8 cellular contexts compared by ENCODE assay signal in the genomic region with DNA sequence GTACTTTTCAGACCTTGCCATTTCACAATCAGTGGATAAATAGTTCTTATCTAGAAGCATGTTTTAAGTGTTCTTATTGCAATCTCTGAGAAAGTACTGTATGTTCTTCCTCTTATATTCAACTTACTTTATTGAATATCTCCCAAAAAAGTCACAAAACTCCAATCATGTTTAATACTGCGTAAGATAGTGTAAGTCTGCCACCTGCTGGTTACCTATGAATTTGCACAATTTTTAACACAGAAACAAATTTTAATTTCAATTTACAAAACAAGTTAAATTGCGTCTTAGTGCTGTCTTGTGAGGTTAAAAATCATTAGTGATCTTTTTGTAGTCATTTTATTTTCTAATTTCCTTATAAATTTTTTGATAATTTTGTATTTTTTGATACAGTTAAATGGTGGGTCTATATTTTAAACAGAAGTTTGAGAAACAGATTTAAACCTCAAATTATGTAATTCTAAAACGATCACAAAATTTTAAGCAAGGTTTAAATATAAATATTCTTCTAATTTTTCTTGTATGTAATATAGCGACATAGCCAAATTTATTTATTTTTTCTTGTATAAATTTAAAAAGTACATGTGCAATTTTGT.
DNase-seq lines count a peak whose midpoint lies in the region; ATAC-seq and TF ChIP-seq lines count a peak whose summit lies in the region.

No MANE protein-coding gene starts in this region.

- TF ChIP-seq CTCF in GM20000 (IDR thresholded peaks at IDR 0.05; ENCODE audit: extremely low read depth, missing control alignments), result peak; percentile 40
- peak; percentile 51 to 57 for TF ChIP-seq CTCF in tibial artery (IDR thresholded peaks at IDR 0.05)

- ATAC-seq in GM21717 (IDR thresholded peaks at IDR 0.05; ENCODE audit: unreplicated experiment) (no peak), GM19035 (IDR thresholded peaks at IDR 0.05; ENCODE audit: unreplicated experiment) (no peak), GM19397 (IDR thresholded peaks at IDR 0.05; ENCODE audit: unreplicated experiment) (no peak)

- H3K4me1 ChIP-seq in tibial artery, result no peaks in the 10 kb centered on the region

- DNase-seq in AG20443 (ENCODE audit: low spot score) (peak; percentile 27), GM20000 (ENCODE audit: low spot score) (peak; percentile 12), SK-N-MC (ENCODE audit: low read depth, low spot score) (peak; percentile 10), globus pallidus (ENCODE audit: low spot score) (peak; percentile 0), tibial artery (no peak)

- intact Hi-C loops in tibial artery (cut with DNase I; ENCODE audit: low total_unique reads), result no loop called here

- H3K27ac ChIP-seq in SK-N-MC (no peak overlapping the region), tibial artery (no peak overlapping the region)

- no peaks in the 10 kb centered on the region for H3K36me3 ChIP-seq in SK-N-MC (ENCODE audit: insufficient read depth, low read length)
- H3K36me3 ChIP-seq in tibial artery, result no peaks in the 10 kb centered on the region

- H3K9me3 ChIP-seq in SK-N-MC (ENCODE audit: low read depth, low read length) (no peaks in the 10 kb centered on the region), tibial artery (peaks cover 0 to 4% (median 0%) of the 10 kb centered on the region in 3 donors)

- no peak overlapping the region for H3K4me3 ChIP-seq in SK-N-MC
- H3K4me3 ChIP-seq in tibial artery, result no peak overlapping the region

- no peak overlapping the region for H3K9ac ChIP-seq in SK-N-MC (ENCODE audit: insufficient read length)

- no peaks in the 10 kb centered on the region for H3K27me3 ChIP-seq in tibial artery

Comparison
In these comparisons a context has a peak if more than half of its experiments do, and no peak if none do; other contexts are left out.
1. DNase-seq: peak in AG20443 (single experiment), GM20000 (single experiment), SK-N-MC (single experiment) and globus pallidus (single experiment); none in tibial artery (0 of 2).